16 cellular contexts compared by ENCODE assay signal in the genomic region with DNA sequence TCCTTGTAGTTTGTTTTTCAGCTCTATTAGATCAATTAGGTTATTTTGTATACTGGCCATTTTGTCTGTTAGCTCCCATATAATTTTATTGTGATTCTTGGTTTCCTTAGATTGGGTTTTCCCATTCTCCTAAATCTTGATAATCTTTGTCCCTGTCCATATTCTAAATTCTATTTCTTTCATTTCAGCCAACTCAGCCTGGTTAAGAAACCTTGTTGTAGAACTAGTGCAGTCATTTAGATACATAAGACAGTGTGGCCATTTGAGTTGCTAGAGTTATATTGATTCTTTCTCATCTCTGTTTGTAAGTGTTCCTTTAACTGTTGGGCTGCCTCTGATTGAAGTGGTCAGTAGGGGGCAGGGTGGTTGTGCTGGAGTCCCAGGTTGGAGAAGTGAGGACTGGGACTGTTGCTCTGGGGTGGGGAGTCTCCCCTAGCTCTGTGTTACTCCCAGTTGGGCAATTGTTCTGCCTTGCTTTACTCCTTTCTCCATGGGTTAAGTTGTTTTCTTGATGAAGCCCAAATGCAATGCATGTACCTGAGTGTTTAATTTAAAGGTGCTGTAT.
DNase-seq lines count a peak whose midpoint lies in the region; ATAC-seq and TF ChIP-seq lines count a peak whose summit lies in the region.
"Had no signal": no experiment of that assay in that cellular context is flagged by ENCODE, and none has a peak within 500 bp of the region (broad histone marks: within the 10 kb centered on the region; RNA-seq: fewer than 3 reads in every experiment).

No MANE protein-coding gene starts in this region.

- no peak overlapping the region for H4K8ac ChIP-seq in H9 (replicated peaks; ENCODE audit: insufficient read length, low read depth, low read length)

- POLR2A ChIA-PET in PC-3 (lab: Charles Lee; ENCODE audit: unreplicated experiment) = no interaction called here

- H2AFZ ChIP-seq in H9 (ENCODE audit: low read length) = peak overlapping the region; percentile 83
- no peak overlapping the region for H2AFZ ChIP-seq in PC-3 (ENCODE audit: low read length)

- H3K9ac ChIP-seq in H9 (ENCODE audit: extremely low read depth, insufficient read length, low read length) = no peak overlapping the region
- H3K9ac ChIP-seq in PC-3 (ENCODE audit: low read length) = no peak overlapping the region
- H3K9ac ChIP-seq: BLaER1 treated with 17β-estradiol and CSF1 and Interleukin-3, amounts not matched to agents 10 nM and 100 nM had no signal

- H3K4me3 Mint-ChIP-seq in H9 = no peak overlapping the region
- H3K4me3 Mint-ChIP-seq: effector memory CD8-positive, alpha-beta T cell; memory B cell; stimulated activated naive CD8-positive, alpha-beta T cell treated with anti-CD3 and anti-CD28 coated beads, Interleukin-15, Interleukin-2, amounts not matched to agents 100 ng/mL and 50 ng/mL, for 24 hours had no signal

- no peak overlapping the region for H4K91ac ChIP-seq in H9 (ENCODE audit: insufficient read length, low read depth, low read length)

- H2AK5ac ChIP-seq in H9 (ENCODE audit: insufficient read length, low read length) = no peak overlapping the region

- H3K27ac ChIP-seq in C4-2B (no peak overlapping the region), H9 (ENCODE audit: insufficient read length, low read depth, low read length) (no peak overlapping the region), PC-3 (ENCODE audit: low read length) (no peak overlapping the region), iPS DF 6.9 (ENCODE audit: low read length) (no peak overlapping the region)
- H3K27ac ChIP-seq: BLaER1 treated with 17β-estradiol and CSF1 and Interleukin-3, amounts not matched to agents 10 nM and 100 nM; heart right ventricle; ovary; RWPE1 had no signal

- no peak for ATAC-seq in PC-3
- ATAC-seq in esophagus mucosa = no peak
- ATAC-seq: effector memory CD8-positive, alpha-beta T cell; heart right ventricle had no signal

- peaks cover 4% of the 10 kb centered on the region for H3K27me3 Mint-ChIP-seq in H9 (ENCODE audit: low read depth)

- DNase-seq in H9 (peak; percentile 68), PC-3 (no peak), iPS DF 6.9 (ENCODE audit: low read depth, low spot score) (peak; percentile 16), NCI-H2081 treated with DMSO at 0.1 percent for 48 hours (lab: John Stamatoyannopoulos, UW) (no peak), DMS153 treated with DMSO at 0.1 percent for 48 hours (lab: John Stamatoyannopoulos, UW; ENCODE audit: unreplicated experiment) (no peak), GM20000 (ENCODE audit: low spot score) (no peak)
- DNase-seq: effector memory CD8-positive, alpha-beta T cell; heart right ventricle; ovary; stimulated activated CD4-positive, alpha-beta T cell treated with anti-CD3 and anti-CD28 coated beads, Interleukin-4, amount 100 ng/mL, for 1 hour had no signal

- peaks cover 3 to 6% of the 10 kb centered on the region in 2 experiments; a peak in 4 of 5 replicates for H3K9me3 Mint-ChIP-seq in H9

- H3K36me3 Mint-ChIP-seq in H9 (ENCODE audit: insufficient read depth in 1 of 3, low read depth in 3 of 3) = no peaks in the 10 kb centered on the region; a peak in 1 of 7 replicates

- no peak overlapping the region for H3K18ac ChIP-seq in H9 (ENCODE audit: insufficient read length, low read depth, low read length)

- no peaks in the 10 kb centered on the region for H3K4me1 Mint-ChIP-seq in H9
- H3K4me1 Mint-ChIP-seq: memory B cell had no signal

- no peak overlapping the region for H3K27ac Mint-ChIP-seq in H9
- H3K27ac Mint-ChIP-seq: effector memory CD8-positive, alpha-beta T cell; memory B cell; stimulated activated naive CD8-positive, alpha-beta T cell treated with anti-CD3 and anti-CD28 coated beads, Interleukin-15, Interleukin-2, amounts not matched to agents 100 ng/mL and 50 ng/mL, for 24 hours had no signal

- H4K20me1 ChIP-seq in H9 (ENCODE audit: control insufficient read depth, insufficient read depth, insufficient read length) = no peaks in the 10 kb centered on the region
- H4K20me1 ChIP-seq in PC-3 (ENCODE audit: low read length) = no peaks in the 10 kb centered on the region
- H4K20me1 ChIP-seq: BLaER1 treated with 17β-estradiol and CSF1 and Interleukin-3, amounts not matched to agents 10 nM and 100 nM had no signal

- H3K14ac ChIP-seq in H9 (ENCODE audit: insufficient read depth, low read length) = no peak overlapping the region

- H2BK120ac ChIP-seq in H9 (ENCODE audit: low read depth, low read length, poor library complexity, severe bottlenecking) = no peak overlapping the region

- intact Hi-C loops in PC-3 (cut with micrococcal nuclease) = no loop called here

- H3K4me3 ChIP-seq in PC-3 (ENCODE audit: low read length) = no peak overlapping the region
- H3K4me3 ChIP-seq in iPS DF 6.9 (ENCODE audit: low read length) = no peak overlapping the region
- H3K4me3 ChIP-seq: BLaER1 treated with 17β-estradiol and CSF1 and Interleukin-3, amounts not matched to agents 10 nM and 100 nM; heart right ventricle; ovary had no signal

- H3K4me1 ChIP-seq in H9 (ENCODE audit: insufficient read depth, low read length) (no peaks in the 10 kb centered on the region), PC-3 (ENCODE audit: insufficient read depth, low read length) (no peaks in the 10 kb centered on the region), iPS DF 6.9 (ENCODE audit: control insufficient read depth, insufficient read depth, low read length) (no peaks in the 10 kb centered on the region)
- H3K4me1 ChIP-seq: BLaER1 treated with 17β-estradiol and CSF1 and Interleukin-3, amounts not matched to agents 10 nM and 100 nM; heart right ventricle had no signal

- no peak overlapping the region for H3K23ac ChIP-seq in H9 (ENCODE audit: insufficient read length, low read depth, low read length)

- H4K5ac ChIP-seq in H9 (ENCODE audit: insufficient read length, low read depth, low read length) = no peak overlapping the region

- H3K36me3 ChIP-seq in PC-3 (ENCODE audit: low read depth, low read length) (no peaks in the 10 kb centered on the region), iPS DF 6.9 (ENCODE audit: control insufficient read depth, insufficient read depth, low read length) (no peaks in the 10 kb centered on the region)
- H3K36me3 ChIP-seq: BLaER1 treated with 17β-estradiol and CSF1 and Interleukin-3, amounts not matched to agents 10 nM and 100 nM; heart right ventricle; ovary had no signal

- CTCF ChIA-PET in PC-3 (lab: Charles Lee) = no interaction called here

- no peak overlapping the region for H2BK20ac ChIP-seq in H9 (ENCODE audit: low read depth, low read length, poor library complexity, severe bottlenecking)

- no peak overlapping the region for H3T11ph ChIP-seq in H9 (ENCODE audit: low read length)

- H3F3A ChIP-seq in PC-3 (ENCODE audit: low read length, unreplicated experiment) = no peaks in the 10 kb centered on the region

- no peaks in the 10 kb centered on the region for H3K79me2 ChIP-seq in H9 (ENCODE audit: insufficient read depth, low read length)
- H3K79me2 ChIP-seq in PC-3 (ENCODE audit: low read length) = no peaks in the 10 kb centered on the region

- BruUV-seq in PC-3 (replicated peaks; lab: Mats Ljungman, UMichigan) = no TSS peak

- no peak overlapping the region for H3K4me2 ChIP-seq in H9 (ENCODE audit: insufficient read depth, insufficient read length, low read length)
- no peak overlapping the region for H3K4me2 ChIP-seq in PC-3 (ENCODE audit: low read length)
- H3K4me2 ChIP-seq: BLaER1 treated with 17β-estradiol and CSF1 and Interleukin-3, amounts not matched to agents 10 nM and 100 nM had no signal

- no peak overlapping the region for H2BK12ac ChIP-seq in H9 (ENCODE audit: insufficient read length, low read depth, low read length)

- TF ChIP-seq CTCF in C4-2B (conservative IDR thresholded peaks at IDR 0.05) (peak; percentile 48), H9 (conservative IDR thresholded peaks at IDR 0.05) (peak; percentile 71), PC-3 (conservative IDR thresholded peaks at IDR 0.05; ENCODE audit: low read depth, low read length) (peak; percentile 34; the same call in 1 of the 2 replicates), GM20000 (IDR thresholded peaks at IDR 0.05; ENCODE audit: extremely low read depth, missing control alignments) (no peak)

- H3K56ac ChIP-seq in H9 (ENCODE audit: insufficient read length, low read depth, low read length) = no peak overlapping the region

- H3K23me2 ChIP-seq in H9 (ENCODE audit: insufficient read length, low read depth, low read length, poor library complexity, severe bottlenecking) = no peaks in the 10 kb centered on the region

- no peak overlapping the region for H2BK15ac ChIP-seq in H9 (ENCODE audit: low read depth, low read length)

- H3K27me3 ChIP-seq in H9 (ENCODE audit: insufficient read depth, low read length) = no peaks in the 10 kb centered on the region
- no peaks in the 10 kb centered on the region for H3K27me3 ChIP-seq in PC-3 (ENCODE audit: low read length)
- no peaks in the 10 kb centered on the region for H3K27me3 ChIP-seq in iPS DF 6.9 (ENCODE audit: control insufficient read depth, insufficient read depth, low read length)
- H3K27me3 ChIP-seq: BLaER1 treated with 17β-estradiol and CSF1 and Interleukin-3, amounts not matched to agents 10 nM and 100 nM; heart right ventricle; ovary had no signal

- no peak overlapping the region for H2BK5ac ChIP-seq in H9 (ENCODE audit: insufficient read length, low read length)

- no peaks in the 10 kb centered on the region for H3K9me2 ChIP-seq in PC-3 (replicated peaks; ENCODE audit: low read length)

- H3K4ac ChIP-seq in H9 (ENCODE audit: low read depth, low read length) = no peak overlapping the region

- H3K79me1 ChIP-seq in H9 (ENCODE audit: insufficient read depth, low read depth, low read length, poor library complexity, severe bottlenecking) = no peaks in the 10 kb centered on the region

- H3K9me3 ChIP-seq in H9 (ENCODE audit: control insufficient read depth, low read depth, low read length) (no peaks in the 10 kb centered on the region), PC-3 (ENCODE audit: low read length) (peaks cover 5% of the 10 kb centered on the region; the same call in 1 of the 2 replicates), iPS DF 6.9 (ENCODE audit: control insufficient read depth, insufficient read depth, low read length) (no peaks in the 10 kb centered on the region)

Comparison
In these comparisons a context has a peak if more than half of its experiments do, and no peak if none do; other contexts are left out.
1. DNase-seq: peak in H9 (single experiment) and iPS DF 6.9 (single experiment); none in PC-3 (single experiment), NCI-H2081 treated with DMSO at 0.1 percent for 48 hours (single experiment), DMS153 treated with DMSO at 0.1 percent for 48 hours (single experiment) and GM20000 (single experiment).